In genomic region chr6:82195619-82196018, GRCh38 we compare ENCODE assay signal across 27 cellular contexts.
"Had no signal": no experiment of that assay in that cellular context is flagged by ENCODE, and none has a peak within 500 bp of the region (broad histone marks: within the 10 kb centered on the region; RNA-seq: fewer than 3 reads in every experiment).

No MANE protein-coding gene starts in this region.

- H3K27ac ChIP-seq: neural progenitor cell, neutrophil, parathyroid adenoma, psoas muscle, skin epidermis, testis, thyroid gland, transverse colon, upper lobe of left lung, vagina had no signal

- DNase-seq: hippocampal formation; kidney glomerular epithelial cell; left cardiac atrium; mesendoderm; naive B cell; natural killer cell; nephron progenitor cell; occipital lobe; psoas muscle; right cardiac atrium; stimulated activated CD4-positive, alpha-beta T cell treated with anti-CD3 and anti-CD28 coated beads, Interleukin-1b, Interleukin-23, amount 100 ng/mL, for 48 hours; stimulated activated CD4-positive, alpha-beta T cell treated with anti-CD3 and anti-CD28 coated beads, Interleukin-2, amount 100 ng/mL, for 48 hours; stimulated activated CD4-positive, alpha-beta T cell treated with anti-CD3 and anti-CD28 coated beads, Interleukin-4, amount 100 ng/mL, for 4 hours; stimulated activated CD8-positive, alpha-beta memory T cell treated with anti-CD3 and anti-CD28 coated beads, Interleukin-4, amount 100 ng/mL, for 48 hours; stimulated activated naive CD4-positive, alpha-beta T cell treated with Interleukin-2 at 50 U/mL for 16 hours; stimulated activated naive CD8-positive, alpha-beta T cell treated with anti-CD3 and anti-CD28 coated beads, Interleukin-15, amount 100 ng/mL, for 72 hours; testis; thyroid gland; transverse colon; upper lobe of left lung had no signal

- H3K9me3 ChIP-seq: neutrophil, psoas muscle, testis, thyroid gland, transverse colon, upper lobe of left lung, vagina had no signal

- FAIRE-seq: keratinocyte had no signal

- H3K4me3 ChIP-seq: lung, neural progenitor cell, psoas muscle, skin epidermis, testis, thyroid gland, transverse colon, upper lobe of left lung, vagina had no signal

- H3K4me1 ChIP-seq: neural progenitor cell, parathyroid adenoma, psoas muscle, testis, thyroid gland, transverse colon, upper lobe of left lung, vagina had no signal

- H3K27me3 ChIP-seq: neural progenitor cell, neutrophil, testis, thyroid gland, transverse colon, upper lobe of left lung, vagina had no signal

- H3K9ac ChIP-seq: neural progenitor cell, parathyroid adenoma had no signal
